Comparison of ENCODE assay signal across 8 cellular contexts in the genomic region with DNA sequence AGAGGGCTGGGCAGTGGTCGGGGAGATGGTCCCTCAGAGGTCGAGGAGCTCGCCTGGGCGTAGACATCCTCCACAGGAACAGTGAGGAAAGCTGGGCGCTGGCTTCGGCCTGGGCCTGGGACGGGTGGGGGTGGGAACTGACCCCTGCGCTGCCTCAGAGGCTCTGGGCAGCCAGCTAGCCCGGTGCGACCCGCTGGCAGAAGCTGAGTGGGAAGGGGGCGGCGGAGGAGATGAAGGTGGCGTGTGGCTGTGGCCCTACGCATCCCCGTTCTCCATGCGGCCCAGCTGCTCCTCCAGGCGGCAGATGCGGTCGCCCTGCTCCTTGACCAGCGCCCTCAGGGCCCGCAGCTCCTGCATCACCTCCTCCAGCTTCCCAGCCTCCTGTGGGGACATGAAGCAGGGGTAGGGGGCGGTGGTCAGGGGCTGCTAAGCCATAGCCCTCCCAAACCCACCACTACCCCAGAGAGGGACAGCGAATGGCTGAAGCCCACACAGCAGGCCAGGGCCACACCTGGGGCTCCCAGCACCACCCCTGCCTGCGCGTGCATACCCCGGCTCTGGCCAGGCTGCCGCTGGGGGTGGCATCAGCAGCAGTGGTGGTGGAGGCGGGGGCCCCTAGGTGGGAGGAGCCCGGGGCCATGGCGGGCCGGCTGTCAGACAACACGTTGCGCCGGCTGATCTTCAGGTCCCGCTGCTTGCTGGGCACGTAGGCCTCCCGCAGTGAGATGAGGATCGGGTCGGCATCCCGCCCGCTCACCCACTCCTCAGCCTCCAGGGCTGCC. TPM values are rescaled to one million over a fixed set of nuclear protein-coding genes. Genes with fewer than 3 reads are reported as not detected.
DNase-seq lines count a peak whose midpoint lies in the region; ATAC-seq, FAIRE-seq and TF ChIP-seq lines count a peak whose summit lies in the region.

No MANE protein-coding gene starts in this region.

- H3K4me1 ChIP-seq in kidney (ENCODE audit: control insufficient read depth in 1 of 2, insufficient read depth in 1 of 2, low read depth in 1 of 2, low read length in 2 of 2): peaks cover 0 to 14% of the 10 kb centered on the region in 2 donors

- TF ChIP-seq CTCF in kidney (IDR thresholded peaks at IDR 0.05; ENCODE audit: borderline replicate concordance, extremely low read depth, insufficient read depth): no peak

- no peaks in the 10 kb centered on the region for H3K9me3 Mint-ChIP-seq in IgD-negative memory B cell
- H3K9me3 Mint-ChIP-seq in stimulated activated memory B cell treated with anti-CD40 and anti-IgM and Interleukin-4, amounts not matched to agents 10 μg/mL and 1 μg/mL and 100 μg/mL, for 72 hours: no peaks in the 10 kb centered on the region

- no peak for FAIRE-seq in kidney (lab: Jason Lieb, UNC)

- peaks cover 39 to 45% (median 40%) of the 10 kb centered on the region in 3 donors for H3K4me1 Mint-ChIP-seq in IgD-negative memory B cell
- H3K4me1 Mint-ChIP-seq in stimulated activated memory B cell treated with anti-CD40 and anti-IgM and Interleukin-4, amounts not matched to agents 10 μg/mL and 1 μg/mL and 100 μg/mL, for 72 hours: peaks cover 83% of the 10 kb centered on the region

- no peak overlapping the region for H3K27ac ChIP-seq in kidney (ENCODE audit: low read depth in 2 of 2, low read length in 2 of 2)

- peaks cover 2 to 7% of the 10 kb centered on the region in 2 donors for H3K36me3 ChIP-seq in kidney (ENCODE audit: control insufficient read depth in 1 of 2, insufficient read depth in 2 of 2, low read length in 2 of 2)

- H3K4me3 Mint-ChIP-seq in IgD-negative memory B cell: peak overlapping the region; percentile 96 to 98 (median 96)
- peak overlapping the region; percentile 100 for H3K4me3 Mint-ChIP-seq in stimulated activated memory B cell treated with anti-CD40 and anti-IgM and Interleukin-4, amounts not matched to agents 10 μg/mL and 1 μg/mL and 100 μg/mL, for 72 hours

- peak overlapping the region; percentile 91 to 98 (median 97) for H3K27ac Mint-ChIP-seq in IgD-negative memory B cell
- peak overlapping the region; percentile 97 for H3K27ac Mint-ChIP-seq in stimulated activated memory B cell treated with anti-CD40 and anti-IgM and Interleukin-4, amounts not matched to agents 10 μg/mL and 1 μg/mL and 100 μg/mL, for 72 hours

- peaks cover 5% of the 10 kb centered on the region for H3K36me3 Mint-ChIP-seq in IgD-negative memory B cell
- H3K36me3 Mint-ChIP-seq in stimulated activated memory B cell treated with anti-CD40 and anti-IgM and Interleukin-4, amounts not matched to agents 10 μg/mL and 1 μg/mL and 100 μg/mL, for 72 hours: peaks cover 49% of the 10 kb centered on the region

- intact Hi-C loops in kidney (cut with DNase I): no loop called here

- no peaks in the 10 kb centered on the region for H3K9me3 ChIP-seq in kidney (ENCODE audit: control insufficient read depth in 1 of 2, low read length in 2 of 2)

- DNase-seq in activated CD8-positive, alpha-beta memory T cell treated with anti-CD3 and anti-CD28 coated beads, Interleukin-2, amount 50 U/mL, for 4 hours: peak; percentile 76
- peak; percentile 91 for DNase-seq in kidney
- no peak for DNase-seq in cerebellum (ENCODE audit: low spot score)
- no peak for DNase-seq in NCI-H2081 treated with DMSO at 0.1 percent for 48 hours (lab: John Stamatoyannopoulos, UW)
- no peak for DNase-seq in NOMO-1 treated with dmso at 0.1 percent for 144 hours (lab: John Stamatoyannopoulos, UW; ENCODE audit: unreplicated experiment)
- DNase-seq in AG20443 (ENCODE audit: low spot score): no peak

- H3K27me3 Mint-ChIP-seq in IgD-negative memory B cell: no peaks in the 10 kb centered on the region
- no peaks in the 10 kb centered on the region for H3K27me3 Mint-ChIP-seq in stimulated activated memory B cell treated with anti-CD40 and anti-IgM and Interleukin-4, amounts not matched to agents 10 μg/mL and 1 μg/mL and 100 μg/mL, for 72 hours

- peak; percentile 67 for ATAC-seq in stimulated activated memory B cell treated with anti-CD40 and anti-IgM and Interleukin-4, amounts not matched to agents 10 μg/mL and 1 μg/mL and 100 μg/mL, for 72 hours

- no peak overlapping the region for H3K4me3 ChIP-seq in kidney (ENCODE audit: low read length in 2 of 2)

- H3K9ac ChIP-seq in kidney (ENCODE audit: low read length in 2 of 2): no peak overlapping the region

RNA-seq across cellular contexts. Expression of a gene that starts 0.8 kb away (rescaled TPM):
- polyA plus RNA-seq in IgD-negative memory B cell (1,093 TPM), kidney (ENCODE audit: insufficient read depth, low read depth, low replicate concordance) (4.7 TPM)
- total RNA-seq in kidney (20.3 TPM), cerebellum (0.91 TPM)

RNA-seq across cellular contexts. Expression of a gene that starts 5.0 kb away (rescaled TPM):
- polyA plus RNA-seq in IgD-negative memory B cell (19.9 TPM), kidney (ENCODE audit: insufficient read depth, low read depth, low replicate concordance) (67.2 TPM)
- total RNA-seq in kidney (121 TPM), cerebellum (18.6 TPM)

RNA-seq across cellular contexts. Expression of a gene that starts 10.0 kb away (rescaled TPM):
- polyA plus RNA-seq in IgD-negative memory B cell (65.1 TPM), kidney (ENCODE audit: insufficient read depth, low read depth, low replicate concordance) (45.4 TPM)
- total RNA-seq in kidney (41.3 TPM), cerebellum (15.8 TPM)

RNA-seq across cellular contexts. Expression of a gene that starts 14.2 kb away (rescaled TPM):
- polyA plus RNA-seq in IgD-negative memory B cell (1.8 TPM), kidney (ENCODE audit: insufficient read depth, low read depth, low replicate concordance) (not detected)
- total RNA-seq in kidney (not detected), cerebellum (not detected)

RNA-seq across cellular contexts. Expression of a gene that starts 16.8 kb away (rescaled TPM):
- polyA plus RNA-seq in IgD-negative memory B cell (3.9 TPM), kidney (ENCODE audit: insufficient read depth, low read depth, low replicate concordance) (0.49 TPM)
- total RNA-seq in kidney (3.1 TPM), cerebellum (0.27 TPM)

Comparison
In these comparisons a context has a peak if more than half of its experiments do, and no peak if none do; other contexts are left out.
1. DNase-seq: peak in activated CD8-positive, alpha-beta memory T cell treated with anti-CD3 and anti-CD28 coated beads, Interleukin-2, amount 50 U/mL, for 4 hours (single experiment) and kidney (single experiment); none in cerebellum (single experiment), NCI-H2081 treated with DMSO at 0.1 percent for 48 hours (single experiment), NOMO-1 treated with dmso at 0.1 percent for 144 hours (single experiment) and AG20443 (single experiment).
2. RNA of a gene that starts 0.8 kb away (total RNA-seq): 20.3 TPM in kidney (single experiment); 0.91 TPM in cerebellum (single experiment); every median in the first group is over 10 times any median in the second.